ENCODE assay signal across 2 cellular contexts in the genomic region with DNA sequence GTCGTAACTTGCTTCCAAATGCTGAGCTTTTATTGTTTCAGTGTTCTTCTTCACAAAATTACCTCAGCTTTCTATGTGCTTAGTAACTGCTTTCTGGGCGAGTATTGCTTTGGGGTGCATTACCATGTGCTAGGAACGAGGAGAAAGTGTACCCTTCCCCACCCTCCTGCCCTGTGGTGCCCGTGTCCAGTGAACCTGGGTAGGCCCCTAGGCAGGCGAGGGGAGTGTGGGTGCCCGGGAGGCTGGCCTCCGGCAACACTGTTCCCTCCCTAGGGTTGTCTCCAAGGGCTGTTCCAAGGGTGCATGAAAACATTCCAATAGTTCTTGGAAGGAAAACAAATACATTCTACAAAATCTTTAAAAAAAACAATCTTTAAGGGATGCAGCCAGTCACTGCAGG.
TF ChIP-seq lines count a peak whose summit lies in the region.

No MANE protein-coding gene starts in this region.

TF ChIP-seq in GM23338, 12 proteins besides CTCF, POLR2A, EP300 and RAD21 (continues in another document):
- TF ChIP-seq POLR2AphosphoS5 (IDR thresholded peaks at IDR 0.05; ENCODE audit: low read depth): no peak
- no peak for TF ChIP-seq ZNF114 (CRISPR knock-in tag; IDR thresholded peaks at IDR 0.05)
- TF ChIP-seq, protein P1, sequence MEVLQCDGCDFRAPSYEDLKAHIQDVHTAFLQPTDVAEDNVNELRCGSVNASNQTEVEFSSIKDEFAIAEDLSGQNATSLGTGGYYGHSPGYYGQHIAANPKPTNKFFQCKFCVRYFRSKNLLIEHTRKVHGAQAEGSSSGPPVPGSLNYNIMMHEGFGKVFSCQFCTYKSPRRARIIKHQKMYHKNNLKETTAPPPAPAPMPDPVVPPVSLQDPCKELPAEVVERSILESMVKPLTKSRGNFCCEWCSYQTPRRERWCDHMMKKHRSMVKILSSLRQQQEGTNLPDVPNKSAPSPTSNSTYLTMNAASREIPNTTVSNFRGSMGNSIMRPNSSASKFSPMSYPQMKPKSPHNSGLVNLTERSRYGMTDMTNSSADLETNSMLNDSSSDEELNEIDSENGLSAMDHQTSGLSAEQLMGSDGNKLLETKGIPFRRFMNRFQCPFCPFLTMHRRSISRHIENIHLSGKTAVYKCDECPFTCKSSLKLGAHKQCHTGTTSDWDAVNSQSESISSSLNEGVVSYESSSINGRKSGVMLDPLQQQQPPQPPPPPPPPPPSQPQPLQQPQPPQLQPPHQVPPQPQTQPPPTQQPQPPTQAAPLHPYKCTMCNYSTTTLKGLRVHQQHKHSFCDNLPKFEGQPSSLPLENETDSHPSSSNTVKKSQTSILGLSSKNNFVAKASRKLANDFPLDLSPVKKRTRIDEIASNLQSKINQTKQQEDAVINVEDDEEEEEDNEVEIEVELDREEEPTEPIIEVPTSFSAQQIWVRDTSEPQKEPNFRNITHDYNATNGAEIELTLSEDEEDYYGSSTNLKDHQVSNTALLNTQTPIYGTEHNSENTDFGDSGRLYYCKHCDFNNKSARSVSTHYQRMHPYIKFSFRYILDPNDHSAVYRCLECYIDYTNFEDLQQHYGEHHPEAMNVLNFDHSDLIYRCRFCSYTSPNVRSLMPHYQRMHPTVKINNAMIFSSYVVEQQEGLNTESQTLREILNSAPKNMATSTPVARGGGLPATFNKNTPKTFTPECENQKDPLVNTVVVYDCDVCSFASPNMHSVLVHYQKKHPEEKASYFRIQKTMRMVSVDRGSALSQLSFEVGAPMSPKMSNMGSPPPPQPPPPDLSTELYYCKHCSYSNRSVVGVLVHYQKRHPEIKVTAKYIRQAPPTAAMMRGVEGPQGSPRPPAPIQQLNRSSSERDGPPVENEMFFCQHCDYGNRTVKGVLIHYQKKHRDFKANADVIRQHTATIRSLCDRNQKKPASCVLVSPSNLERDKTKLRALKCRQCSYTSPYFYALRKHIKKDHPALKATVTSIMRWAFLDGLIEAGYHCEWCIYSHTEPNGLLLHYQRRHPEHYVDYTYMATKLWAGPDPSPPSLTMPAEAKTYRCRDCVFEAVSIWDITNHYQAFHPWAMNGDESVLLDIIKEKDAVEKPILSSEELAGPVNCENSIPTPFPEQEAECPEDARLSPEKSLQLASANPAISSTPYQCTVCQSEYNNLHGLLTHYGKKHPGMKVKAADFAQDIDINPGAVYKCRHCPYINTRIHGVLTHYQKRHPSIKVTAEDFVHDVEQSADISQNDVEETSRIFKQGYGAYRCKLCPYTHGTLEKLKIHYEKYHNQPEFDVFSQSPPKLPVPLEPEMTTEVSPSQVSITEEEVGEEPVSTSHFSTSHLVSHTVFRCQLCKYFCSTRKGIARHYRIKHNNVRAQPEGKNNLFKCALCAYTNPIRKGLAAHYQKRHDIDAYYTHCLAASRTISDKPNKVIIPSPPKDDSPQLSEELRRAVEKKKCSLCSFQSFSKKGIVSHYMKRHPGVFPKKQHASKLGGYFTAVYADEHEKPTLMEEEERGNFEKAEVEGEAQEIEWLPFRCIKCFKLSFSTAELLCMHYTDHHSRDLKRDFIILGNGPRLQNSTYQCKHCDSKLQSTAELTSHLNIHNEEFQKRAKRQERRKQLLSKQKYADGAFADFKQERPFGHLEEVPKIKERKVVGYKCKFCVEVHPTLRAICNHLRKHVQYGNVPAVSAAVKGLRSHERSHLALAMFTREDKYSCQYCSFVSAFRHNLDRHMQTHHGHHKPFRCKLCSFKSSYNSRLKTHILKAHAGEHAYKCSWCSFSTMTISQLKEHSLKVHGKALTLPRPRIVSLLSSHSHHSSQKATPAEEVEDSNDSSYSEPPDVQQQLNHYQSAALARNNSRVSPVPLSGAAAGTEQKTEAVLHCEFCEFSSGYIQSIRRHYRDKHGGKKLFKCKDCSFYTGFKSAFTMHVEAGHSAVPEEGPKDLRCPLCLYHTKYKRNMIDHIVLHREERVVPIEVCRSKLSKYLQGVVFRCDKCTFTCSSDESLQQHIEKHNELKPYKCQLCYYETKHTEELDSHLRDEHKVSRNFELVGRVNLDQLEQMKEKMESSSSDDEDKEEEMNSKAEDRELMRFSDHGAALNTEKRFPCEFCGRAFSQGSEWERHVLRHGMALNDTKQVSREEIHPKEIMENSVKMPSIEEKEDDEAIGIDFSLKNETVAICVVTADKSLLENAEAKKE (CRISPR knock-in tag; IDR thresholded peaks at IDR 0.05): no peak
- TF ChIP-seq EZH2phosphoT487 (IDR thresholded peaks at IDR 0.05; ENCODE audit: unreplicated experiment): no peak
- TF ChIP-seq NANOG (IDR thresholded peaks at IDR 0.05; ENCODE audit: borderline replicate concordance): no peak
- no peak for TF ChIP-seq ZNF331 (CRISPR knock-in tag; IDR thresholded peaks at IDR 0.05; ENCODE audit: low read depth)
- no peak for TF ChIP-seq STAT1 (IDR thresholded peaks at IDR 0.05; ENCODE audit: unreplicated experiment)
- TF ChIP-seq, protein P2, sequence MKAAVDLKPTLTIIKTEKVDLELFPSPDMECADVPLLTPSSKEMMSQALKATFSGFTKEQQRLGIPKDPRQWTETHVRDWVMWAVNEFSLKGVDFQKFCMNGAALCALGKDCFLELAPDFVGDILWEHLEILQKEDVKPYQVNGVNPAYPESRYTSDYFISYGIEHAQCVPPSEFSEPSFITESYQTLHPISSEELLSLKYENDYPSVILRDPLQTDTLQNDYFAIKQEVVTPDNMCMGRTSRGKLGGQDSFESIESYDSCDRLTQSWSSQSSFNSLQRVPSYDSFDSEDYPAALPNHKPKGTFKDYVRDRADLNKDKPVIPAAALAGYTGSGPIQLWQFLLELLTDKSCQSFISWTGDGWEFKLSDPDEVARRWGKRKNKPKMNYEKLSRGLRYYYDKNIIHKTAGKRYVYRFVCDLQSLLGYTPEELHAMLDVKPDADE (IDR thresholded peaks at IDR 0.05): no peak
- TF ChIP-seq, protein P3, sequence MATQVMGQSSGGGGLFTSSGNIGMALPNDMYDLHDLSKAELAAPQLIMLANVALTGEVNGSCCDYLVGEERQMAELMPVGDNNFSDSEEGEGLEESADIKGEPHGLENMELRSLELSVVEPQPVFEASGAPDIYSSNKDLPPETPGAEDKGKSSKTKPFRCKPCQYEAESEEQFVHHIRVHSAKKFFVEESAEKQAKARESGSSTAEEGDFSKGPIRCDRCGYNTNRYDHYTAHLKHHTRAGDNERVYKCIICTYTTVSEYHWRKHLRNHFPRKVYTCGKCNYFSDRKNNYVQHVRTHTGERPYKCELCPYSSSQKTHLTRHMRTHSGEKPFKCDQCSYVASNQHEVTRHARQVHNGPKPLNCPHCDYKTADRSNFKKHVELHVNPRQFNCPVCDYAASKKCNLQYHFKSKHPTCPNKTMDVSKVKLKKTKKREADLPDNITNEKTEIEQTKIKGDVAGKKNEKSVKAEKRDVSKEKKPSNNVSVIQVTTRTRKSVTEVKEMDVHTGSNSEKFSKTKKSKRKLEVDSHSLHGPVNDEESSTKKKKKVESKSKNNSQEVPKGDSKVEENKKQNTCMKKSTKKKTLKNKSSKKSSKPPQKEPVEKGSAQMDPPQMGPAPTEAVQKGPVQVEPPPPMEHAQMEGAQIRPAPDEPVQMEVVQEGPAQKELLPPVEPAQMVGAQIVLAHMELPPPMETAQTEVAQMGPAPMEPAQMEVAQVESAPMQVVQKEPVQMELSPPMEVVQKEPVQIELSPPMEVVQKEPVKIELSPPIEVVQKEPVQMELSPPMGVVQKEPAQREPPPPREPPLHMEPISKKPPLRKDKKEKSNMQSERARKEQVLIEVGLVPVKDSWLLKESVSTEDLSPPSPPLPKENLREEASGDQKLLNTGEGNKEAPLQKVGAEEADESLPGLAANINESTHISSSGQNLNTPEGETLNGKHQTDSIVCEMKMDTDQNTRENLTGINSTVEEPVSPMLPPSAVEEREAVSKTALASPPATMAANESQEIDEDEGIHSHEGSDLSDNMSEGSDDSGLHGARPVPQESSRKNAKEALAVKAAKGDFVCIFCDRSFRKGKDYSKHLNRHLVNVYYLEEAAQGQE (IDR thresholded peaks at IDR 0.05; ENCODE audit: unreplicated experiment): no peak
- no peak for TF ChIP-seq EZH2 (IDR thresholded peaks at IDR 0.05; ENCODE audit: low read depth, unreplicated experiment)

TF ChIP-seq in H1, 55 proteins besides CTCF, POLR2A, EP300 and RAD21:
- no peak for TF ChIP-seq CHD2 (IDR thresholded peaks at IDR 0.05; ENCODE audit: low read length)
- no peak for TF ChIP-seq EZH2 (IDR thresholded peaks at IDR 0.05; ENCODE audit: low read depth, low read length, severe bottlenecking)
- TF ChIP-seq NANOG (IDR thresholded peaks at IDR 0.05; ENCODE audit: insufficient read depth, low read depth, low read length, poor library complexity, severe bottlenecking): no peak
- no peak for TF ChIP-seq MAFK (IDR thresholded peaks at IDR 0.05; ENCODE audit: low read depth, low read length)
- no peak for TF ChIP-seq RNF2 (IDR thresholded peaks at IDR 0.05; ENCODE audit: borderline replicate concordance, low read depth, low read length, missing control alignments, poor library complexity, severe bottlenecking)
